8 cellular contexts compared by ENCODE assay signal in genomic region chr9:112020680-112021596, GRCh38.
DNase-seq lines count a peak whose midpoint lies in the region; ATAC-seq, FAIRE-seq and TF ChIP-seq lines count a peak whose summit lies in the region.

No MANE protein-coding gene starts in this region.

- H3K79me2 ChIP-seq in PC-9 (ENCODE audit: low read depth) (no peaks in the 10 kb centered on the region), keratinocyte (ENCODE audit: control insufficient read depth, insufficient read depth, low read length) (no peaks in the 10 kb centered on the region)

- FAIRE-seq in keratinocyte (lab: Jason Lieb, UNC): peak; percentile 44

- TF ChIP-seq POLR2A in ovary (IDR thresholded peaks at IDR 0.05): no peak

- H2AFZ ChIP-seq in PC-9 (no peak overlapping the region), keratinocyte (ENCODE audit: control insufficient read depth, low read length) (no peak overlapping the region)

- H3K4me3 ChIP-seq in PC-9: no peak overlapping the region
- no peak overlapping the region for H3K4me3 ChIP-seq in keratinocyte (ENCODE audit: control insufficient read depth in 2 of 3, extremely low read depth in 1 of 3, insufficient read depth in 2 of 3, low read depth in 1 of 3, low read length in 3 of 3)
- no peak overlapping the region for H3K4me3 ChIP-seq in ovary

- no peaks in the 10 kb centered on the region for H3K9me2 ChIP-seq in PC-9 (ENCODE audit: insufficient read depth)

- DNase-seq in GM04503 (ENCODE audit: low read depth) (peak; percentile 69), PC-9 (peak in 1 of 2 experiments; percentile 96), keratinocyte (ENCODE audit: low read depth, low spot score) (no peak), dedifferentiated amniotic fluid mesenchymal stem cell (ENCODE audit: extremely low spot score) (no peak), middle frontal gyrus (ENCODE audit: extremely low spot score, low spot score) (no peak), ovary (no peak)
- no peak for DNase-seq in effector CD8-positive, alpha-beta T cell (lab: John Stamatoyannopoulos, UW)

- H3K9me3 ChIP-seq in PC-9 (ENCODE audit: insufficient read depth, low read depth) (no peaks in the 10 kb centered on the region), keratinocyte (ENCODE audit: control insufficient read depth, low read depth, low read length) (no peaks in the 10 kb centered on the region), ovary (no peaks in the 10 kb centered on the region)

- H3K36me3 ChIP-seq in PC-9 (ENCODE audit: low read depth): no peaks in the 10 kb centered on the region
- no peaks in the 10 kb centered on the region for H3K36me3 ChIP-seq in keratinocyte (ENCODE audit: control insufficient read depth in 2 of 2, extremely low read depth in 1 of 2, insufficient read depth in 2 of 2, low read length in 2 of 2)
- H3K36me3 ChIP-seq in ovary: no peaks in the 10 kb centered on the region

- 78 to 87% (median 81%) methylated on average over 12 of the region's 12 CpGs for WGBS in ovary, 3 donors

- H3K9me1 ChIP-seq in keratinocyte (ENCODE audit: control insufficient read depth, extremely low read depth, insufficient read depth, low read length): no peaks in the 10 kb centered on the region

- no peak for TF ChIP-seq EP300 in ovary (IDR thresholded peaks at IDR 0.05)

- no peaks in the 10 kb centered on the region for H3K27me3 ChIP-seq in PC-9 (ENCODE audit: insufficient read depth, low read depth)
- no peaks in the 10 kb centered on the region for H3K27me3 ChIP-seq in keratinocyte (ENCODE audit: control insufficient read depth, extremely low read depth, insufficient read depth, low read length)
- no peaks in the 10 kb centered on the region for H3K27me3 ChIP-seq in ovary

- H3K9ac ChIP-seq in keratinocyte (ENCODE audit: control insufficient read depth, extremely low read depth, insufficient read depth, low read length): peak overlapping the region; percentile 64

- TSS peak; percentile 87 for BruUV-seq in PC-9 (replicated peaks; lab: Mats Ljungman, UMichigan)

- H3K4me2 ChIP-seq in PC-9 (peak overlapping the region; percentile 56), keratinocyte (ENCODE audit: control insufficient read depth, extremely low read depth, insufficient read depth, low read depth, low read length) (peak overlapping the region; percentile 35)

- POLR2A ChIA-PET in PC-9 (lab: Charles Lee; ENCODE audit: unreplicated experiment): interaction anchor here (0.6 kb wide), 1 partner anchor 87 kb away, joined by 10 read pairs; no protein-coding TSS in a partner anchor

- intact Hi-C loops in PC-9 (cut with micrococcal nuclease; ENCODE audit: unreplicated experiment): no loop called here
- intact Hi-C loops in ovary (cut with DNase I): no loop called here

- peaks cover 17% of the 10 kb centered on the region for H3F3A ChIP-seq in PC-9 (ENCODE audit: insufficient read depth, low read depth)

- H4K20me1 ChIP-seq in PC-9 (ENCODE audit: insufficient read depth): no peaks in the 10 kb centered on the region
- no peaks in the 10 kb centered on the region for H4K20me1 ChIP-seq in keratinocyte (ENCODE audit: control insufficient read depth, extremely low read depth, insufficient read depth, low read length)

- H3K27ac ChIP-seq in PC-9: peak overlapping the region; percentile 93
- H3K27ac ChIP-seq in keratinocyte (ENCODE audit: control insufficient read depth, insufficient read depth, low read length): peak overlapping the region; percentile 86
- H3K27ac ChIP-seq in ovary: no peak overlapping the region

- dilution Hi-C loops in keratinocyte (cut with MboI; ENCODE audit: extremely low pct_ligation_motif_present, low sequenced_read_pairs): no loop called here

- CTCF ChIA-PET in PC-9 (lab: Charles Lee): interaction anchor here (1.6 kb wide), 1 partner anchor 54 kb away, joined by 8 read pairs; no protein-coding TSS in a partner anchor

- ATAC-seq in GM21786 (IDR thresholded peaks at IDR 0.05; ENCODE audit: unreplicated experiment): peak; percentile 67

- TF ChIP-seq CTCF in PC-9 (conservative IDR thresholded peaks at IDR 0.05) (no peak), keratinocyte (optimal IDR thresholded peaks at IDR 0.05 in 1 of 3, IDR thresholded peaks at IDR 0.05 in 1 of 3, conservative IDR thresholded peaks at IDR 0.05 in 1 of 3; ENCODE audit: extremely low read depth in 1 of 3, insufficient read depth in 2 of 3, low read length in 3 of 3) (no peak), ovary (IDR thresholded peaks at IDR 0.05) (no peak)

- H3K4me1 ChIP-seq in PC-9 (replicated peaks; ENCODE audit: insufficient read depth): peaks cover 19% of the 10 kb centered on the region
- H3K4me1 ChIP-seq in keratinocyte (ENCODE audit: control insufficient read depth, extremely low read depth, insufficient read depth, low read length): peaks cover 21% of the 10 kb centered on the region
- H3K4me1 ChIP-seq in ovary (ENCODE audit: insufficient read depth): no peaks in the 10 kb centered on the region

Comparison
In these comparisons a context has a peak if more than half of its experiments do, and no peak if none do; other contexts are left out.
1. H3K27ac ChIP-seq: peak in PC-9 (single experiment) and keratinocyte (single experiment); none in ovary (0 of 2).